ENCODE assay signal across 12 cellular contexts in the genomic region with DNA sequence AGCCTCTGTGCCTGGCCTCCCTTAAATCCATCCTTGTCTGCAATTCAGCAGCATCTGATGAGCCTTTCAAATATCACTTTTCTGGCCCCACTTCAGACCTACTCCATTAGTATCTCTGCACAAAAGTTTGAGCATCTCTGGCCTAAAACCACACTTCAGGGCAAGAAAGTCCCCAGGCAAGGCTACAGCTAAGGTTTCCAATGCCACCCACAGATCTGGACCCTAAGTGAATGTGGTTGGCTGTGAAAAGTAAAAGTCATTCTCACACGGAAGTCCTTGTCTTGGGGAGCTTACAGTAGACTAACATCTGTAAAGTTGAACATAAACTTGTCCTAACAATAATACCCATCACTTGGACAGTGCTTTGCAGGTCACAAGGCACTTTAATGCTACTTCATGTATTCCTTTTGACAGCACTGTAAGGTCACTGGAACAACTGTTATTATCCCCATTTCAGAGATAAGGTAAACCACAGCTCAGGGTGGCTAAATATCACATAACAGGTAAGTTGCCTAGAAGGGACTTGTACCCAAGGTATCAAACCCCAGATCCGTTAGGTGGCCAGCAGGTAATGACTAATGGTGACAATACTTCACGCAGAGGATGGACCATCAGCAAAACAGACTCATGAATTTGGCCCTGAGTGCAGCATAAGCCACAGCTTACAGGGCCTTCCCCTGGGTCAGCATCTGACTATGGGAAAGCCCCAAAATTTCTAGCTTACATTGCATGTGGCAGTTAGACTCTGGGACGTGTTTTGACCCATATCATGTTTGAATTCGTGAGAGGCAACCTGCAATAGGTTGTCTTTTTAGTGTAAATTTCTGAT.
DNase-seq lines count a peak whose midpoint lies in the region; ATAC-seq lines count a peak whose summit lies in the region.
"Had no signal": no experiment of that assay in that cellular context is flagged by ENCODE, and none has a peak within 500 bp of the region (broad histone marks: within the 10 kb centered on the region; RNA-seq: fewer than 3 reads in every experiment).

No MANE protein-coding gene starts in this region.

- H3K9me3 Mint-ChIP-seq in stimulated activated effector memory CD8-positive, alpha-beta T cell treated with anti-CD3 and anti-CD28 coated beads, Interleukin-12 subunit alpha, Interleukin-12 subunit beta, amount 100 ng/mL, for 72 hours = no peaks in the 10 kb centered on the region
- H3K9me3 Mint-ChIP-seq: H9 had no signal

- H3K27ac Mint-ChIP-seq in stimulated activated effector memory CD8-positive, alpha-beta T cell treated with anti-CD3 and anti-CD28 coated beads, Interleukin-12 subunit alpha, Interleukin-12 subunit beta, amount 100 ng/mL, for 72 hours = no peak overlapping the region
- H3K27ac Mint-ChIP-seq: H9 had no signal

- DNase-seq in stimulated activated effector memory CD8-positive, alpha-beta T cell treated with anti-CD3 and anti-CD28 coated beads, Interleukin-12 subunit alpha, Interleukin-12 subunit beta, amount 100 ng/mL, for 72 hours (ENCODE audit: low spot score in 2 of 2) = no peak
- DNase-seq in cerebellar nuclear complex (lab: John Stamatoyannopoulos, UW) (no peak), OCI-M2 (lab: John Stamatoyannopoulos, UW; ENCODE audit: unreplicated experiment) (no peak)
- no peak for DNase-seq in activated effector memory CD4-positive, alpha-beta T cell treated with Interleukin-2 at 50 U/mL for 16 hours
- DNase-seq: DMS79 treated with DMSO at 0.1 percent for 48 hours; H9; MG63; NK-92 treated with Interleukin-12 subunit alpha and Interleukin-12 subunit beta, amount 100 ng/mL, for 24 hours; sigmoid colon had no signal

- peaks cover 15% of the 10 kb centered on the region for H3K4me1 Mint-ChIP-seq in stimulated activated effector memory CD8-positive, alpha-beta T cell treated with anti-CD3 and anti-CD28 coated beads, Interleukin-12 subunit alpha, Interleukin-12 subunit beta, amount 100 ng/mL, for 72 hours
- H3K4me1 Mint-ChIP-seq: H9 had no signal

- ATAC-seq in GM18873 (IDR thresholded peaks at IDR 0.05; ENCODE audit: low FRiP score, unreplicated experiment) = peak; percentile 81
- ATAC-seq in GM21515 (IDR thresholded peaks at IDR 0.05; ENCODE audit: unreplicated experiment) = peak; percentile 82
- ATAC-seq in HG03095 (IDR thresholded peaks at IDR 0.05; ENCODE audit: unreplicated experiment) = peak; percentile 95
- ATAC-seq in stimulated activated effector memory CD8-positive, alpha-beta T cell treated with anti-CD3 and anti-CD28 coated beads, Interleukin-12 subunit alpha, Interleukin-12 subunit beta, amount 100 ng/mL, for 72 hours = peak; percentile 62

- H3K36me3 Mint-ChIP-seq in stimulated activated effector memory CD8-positive, alpha-beta T cell treated with anti-CD3 and anti-CD28 coated beads, Interleukin-12 subunit alpha, Interleukin-12 subunit beta, amount 100 ng/mL, for 72 hours = no peaks in the 10 kb centered on the region

- H3K4me3 Mint-ChIP-seq in stimulated activated effector memory CD8-positive, alpha-beta T cell treated with anti-CD3 and anti-CD28 coated beads, Interleukin-12 subunit alpha, Interleukin-12 subunit beta, amount 100 ng/mL, for 72 hours = no peak overlapping the region
- H3K4me3 Mint-ChIP-seq: H9 had no signal
